In genomic region chr3:80999481-80999880, GRCh38 we compare ENCODE assay signal across 7 cellular contexts.
"Had no signal": no experiment of that assay in that cellular context is flagged by ENCODE, and none has a peak within 500 bp of the region (broad histone marks: within the 10 kb centered on the region; RNA-seq: fewer than 3 reads in every experiment).

No MANE protein-coding gene starts in this region.

- H3K4me3 Mint-ChIP-seq: HFFc6 had no signal

- ATAC-seq: HCT116, K562 had no signal

- DNase-seq: GM23248, GOT3, H7, HFFc6, IMR-90 had no signal

- H3K27ac Mint-ChIP-seq: HFFc6 had no signal
